ENCODE assay signal across 17 cellular contexts in the genomic region with DNA sequence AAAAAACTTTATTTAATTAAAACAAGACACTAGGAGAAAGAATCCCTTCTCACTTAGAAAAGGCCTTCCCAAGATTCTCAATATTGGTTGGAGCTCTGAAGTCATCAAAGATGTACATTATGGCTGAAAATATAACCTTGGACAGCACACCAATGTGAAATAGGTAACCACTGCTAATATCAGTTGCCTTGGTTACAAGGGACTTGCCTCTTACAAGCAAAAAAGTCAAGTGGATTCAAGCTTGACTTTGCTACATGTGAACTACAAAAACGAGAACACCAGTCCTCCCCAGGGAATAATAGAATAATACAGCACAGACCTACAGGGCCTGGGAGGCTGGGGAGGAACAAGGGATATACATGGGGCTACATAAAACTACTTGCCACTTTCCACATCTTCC. TPM values are rescaled to one million over a fixed set of nuclear protein-coding genes. Genes with fewer than 3 reads are reported as not detected.
DNase-seq lines count a peak whose midpoint lies in the region; ATAC-seq, FAIRE-seq and TF ChIP-seq lines count a peak whose summit lies in the region.
"Had no signal": no experiment of that assay in that cellular context is flagged by ENCODE, and none has a peak within 500 bp of the region (broad histone marks: within the 10 kb centered on the region; RNA-seq: fewer than 3 reads in every experiment).

No MANE protein-coding gene starts in this region.

- H3K9me3 ChIP-seq in HEK293 (ENCODE audit: control insufficient read depth, insufficient read depth, low read depth, low read length): no peaks in the 10 kb centered on the region
- H3K9me3 ChIP-seq: ovary, Peyer's patch had no signal

- TF ChIP-seq CTCF in HEK293 (tag by site-specific recombination; IDR thresholded peaks at IDR 0.05): no peak

- H3K9me3 Mint-ChIP-seq in memory B cell: no peaks in the 10 kb centered on the region
- H3K9me3 Mint-ChIP-seq: activated T-helper 17 cell treated with anti-CD3 and anti-CD28 coated beads, Interleukin-2, amount 50 U/mL, for 72 hours; mesothelial cell of epicardium had no signal

- H3K27ac ChIP-seq in HEK293 (ENCODE audit: extremely low read depth, low read depth, low read length): no peak overlapping the region
- H3K27ac ChIP-seq: ovary, Peyer's patch had no signal

- H3K4me1 Mint-ChIP-seq in memory B cell: peaks cover 5% of the 10 kb centered on the region
- H3K4me1 Mint-ChIP-seq: activated T-helper 17 cell treated with anti-CD3 and anti-CD28 coated beads, Interleukin-2, amount 50 U/mL, for 72 hours; mesothelial cell of epicardium had no signal

- ATAC-seq in HG03432 (IDR thresholded peaks at IDR 0.05; ENCODE audit: unreplicated experiment) (peak; percentile 77), memory B cell (ENCODE audit: low read depth) (peak; percentile 92)
- ATAC-seq: activated T-helper 17 cell treated with anti-CD3 and anti-CD28 coated beads, Interleukin-2, amount 50 U/mL, for 72 hours had no signal

- no peaks in the 10 kb centered on the region for H3K36me3 ChIP-seq in HEK293 (ENCODE audit: control insufficient read depth in 2 of 2, insufficient read depth in 1 of 2, low read length in 2 of 2)
- H3K36me3 ChIP-seq: ovary, Peyer's patch had no signal

- POLR2A ChIA-PET in HEK293 (lab: Yijun Ruan, JAX): no interaction called here

- H3K4me3 Mint-ChIP-seq in memory B cell: no peak overlapping the region
- H3K4me3 Mint-ChIP-seq: activated T-helper 17 cell treated with anti-CD3 and anti-CD28 coated beads, Interleukin-2, amount 50 U/mL, for 72 hours; mesothelial cell of epicardium had no signal

- CTCF ChIA-PET in HEK293 (lab: Yijun Ruan, JAX): interaction anchor here (0.7 kb wide), 1 partner anchor 157 kb away, joined by 4 read pairs; no protein-coding TSS in a partner anchor

- no peak overlapping the region for H3K27ac Mint-ChIP-seq in memory B cell
- H3K27ac Mint-ChIP-seq: activated T-helper 17 cell treated with anti-CD3 and anti-CD28 coated beads, Interleukin-2, amount 50 U/mL, for 72 hours; mesothelial cell of epicardium had no signal

- peaks cover 3% of the 10 kb centered on the region; the same call in 1 of the 2 replicates for H3K4me1 ChIP-seq in HEK293 (ENCODE audit: control insufficient read depth, insufficient read depth, low read length)

- FAIRE-seq in GM12891 (lab: Jason Lieb, UNC): no peak

- no peak for TF ChIP-seq POLR2A in GM12891 (IDR thresholded peaks at IDR 0.05; ENCODE audit: low read depth, low read length)

- DNase-seq in NCI-H1092 treated with DMSO at 0.1 percent for 48 hours (lab: John Stamatoyannopoulos, UW) (peak; percentile 4), NCI-H1092 (lab: John Stamatoyannopoulos, UW) (no peak), memory B cell (ENCODE audit: low spot score in 2 of 2) (peak in 1 of 2 donors; percentile 11), MV-4-11 (lab: John Stamatoyannopoulos, UW) (no peak), GM12891 (ENCODE audit: insufficient read length, low spot score) (no peak)
- no peak for DNase-seq in activated T-cell treated with anti-CD3 and anti-CD28 coated beads, Interleukin-2, amount 50 U/mL, for 1 hour
- DNase-seq: activated CD4-positive, alpha-beta T cell treated with anti-CD3 and anti-CD28 coated beads, Interleukin-2, amount 50 U/mL, for 1 hour; aorta; Kasumi-1; NCI-H446 treated with DMSO at 0.1 percent for 48 hours; ovary; Peyer's patch; trophoblast cell had no signal

- no peaks in the 10 kb centered on the region for H3K36me3 Mint-ChIP-seq in memory B cell
- H3K36me3 Mint-ChIP-seq: mesothelial cell of epicardium had no signal

- no peak overlapping the region for H3K4me3 ChIP-seq in HEK293 (ENCODE audit: low read depth, low read length)
- H3K4me3 ChIP-seq: ovary, Peyer's patch had no signal

- H3K27me3 Mint-ChIP-seq in memory B cell: no peaks in the 10 kb centered on the region
- H3K27me3 Mint-ChIP-seq: activated T-helper 17 cell treated with anti-CD3 and anti-CD28 coated beads, Interleukin-2, amount 50 U/mL, for 72 hours had no signal

TF ChIP-seq in HEK293, 187 proteins besides CTCF, POLR2A, EP300 and RAD21 (continues in another document):
- no peak for TF ChIP-seq ZNF202 (tag by site-specific recombination; IDR thresholded peaks at IDR 0.05; ENCODE audit: borderline replicate concordance)
- TF ChIP-seq ZNF830 (tag by site-specific recombination; IDR thresholded peaks at IDR 0.05; ENCODE audit: low read depth): no peak
- TF ChIP-seq, protein P1, sequence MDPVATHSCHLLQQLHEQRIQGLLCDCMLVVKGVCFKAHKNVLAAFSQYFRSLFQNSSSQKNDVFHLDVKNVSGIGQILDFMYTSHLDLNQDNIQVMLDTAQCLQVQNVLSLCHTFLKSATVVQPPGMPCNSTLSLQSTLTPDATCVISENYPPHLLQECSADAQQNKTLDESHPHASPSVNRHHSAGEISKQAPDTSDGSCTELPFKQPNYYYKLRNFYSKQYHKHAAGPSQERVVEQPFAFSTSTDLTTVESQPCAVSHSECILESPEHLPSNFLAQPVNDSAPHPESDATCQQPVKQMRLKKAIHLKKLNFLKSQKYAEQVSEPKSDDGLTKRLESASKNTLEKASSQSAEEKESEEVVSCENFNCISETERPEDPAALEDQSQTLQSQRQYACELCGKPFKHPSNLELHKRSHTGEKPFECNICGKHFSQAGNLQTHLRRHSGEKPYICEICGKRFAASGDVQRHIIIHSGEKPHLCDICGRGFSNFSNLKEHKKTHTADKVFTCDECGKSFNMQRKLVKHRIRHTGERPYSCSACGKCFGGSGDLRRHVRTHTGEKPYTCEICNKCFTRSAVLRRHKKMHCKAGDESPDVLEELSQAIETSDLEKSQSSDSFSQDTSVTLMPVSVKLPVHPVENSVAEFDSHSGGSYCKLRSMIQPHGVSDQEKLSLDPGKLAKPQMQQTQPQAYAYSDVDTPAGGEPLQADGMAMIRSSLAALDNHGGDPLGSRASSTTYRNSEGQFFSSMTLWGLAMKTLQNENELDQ (tag by site-specific recombination; IDR thresholded peaks at IDR 0.05; ENCODE audit: low read depth): no peak
- no peak for TF ChIP-seq ZEB2 (tag by site-specific recombination; IDR thresholded peaks at IDR 0.05)

TF ChIP-seq in GM12891, 5 proteins besides CTCF, POLR2A, EP300 and RAD21:
- TF ChIP-seq POU2F2 (IDR thresholded peaks at IDR 0.05; ENCODE audit: low read depth, low read length) (no peak), PAX5 (IDR thresholded peaks at IDR 0.05; ENCODE audit: insufficient read depth, low read length, severe bottlenecking) (no peak), POLR2AphosphoS5 (IDR thresholded peaks at IDR 0.05; ENCODE audit: low read depth, low read length) (no peak), TAF1 (IDR thresholded peaks at IDR 0.05; ENCODE audit: low read depth, low read length) (no peak)

RNA-seq across cellular contexts. Expression of a gene that starts 46.1 kb away (rescaled TPM):
- polyA plus RNA-seq in GM12891 (2012; ENCODE audit: low read depth, missing spikeins): 7.8 TPM
